ENCODE assay signal across 21 cellular contexts in the genomic region with DNA sequence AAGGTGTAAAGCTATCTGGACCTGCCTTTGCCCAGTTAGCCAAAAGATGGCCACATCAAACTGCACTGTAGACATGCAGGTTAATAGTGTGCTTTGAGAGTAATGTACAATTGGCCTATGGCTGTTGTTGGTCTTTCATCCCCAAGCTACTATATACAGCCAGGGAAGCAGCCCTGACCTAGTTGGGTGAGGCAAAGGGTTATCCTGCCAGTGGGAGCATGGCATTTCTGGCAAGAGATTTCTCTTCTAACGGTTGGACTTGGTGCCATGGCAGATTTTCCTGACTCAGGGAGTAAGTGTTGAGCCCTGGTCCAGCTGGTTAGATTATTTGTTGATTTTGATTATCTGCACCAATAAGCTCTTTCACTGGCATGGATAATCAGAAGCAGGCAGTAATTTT.
DNase-seq lines count a peak whose midpoint lies in the region; ATAC-seq and TF ChIP-seq lines count a peak whose summit lies in the region.
"Had no signal": no experiment of that assay in that cellular context is flagged by ENCODE, and none has a peak within 500 bp of the region (broad histone marks: within the 10 kb centered on the region; RNA-seq: fewer than 3 reads in every experiment).

No MANE protein-coding gene starts in this region.

- H4K20me1 ChIP-seq in GM23338 (replicated peaks; ENCODE audit: insufficient read depth) = no peaks in the 10 kb centered on the region
- H4K20me1 ChIP-seq: BLaER1 treated with 17β-estradiol and CSF1 and Interleukin-3, amounts not matched to agents 10 nM and 100 nM had no signal

- H3K36me3 Mint-ChIP-seq in GM23338 (ENCODE audit: low read depth) = no peaks in the 10 kb centered on the region

- no peak overlapping the region for H3K27ac ChIP-seq in GM23338 (ENCODE audit: low read depth)
- H3K27ac ChIP-seq: A549; BLaER1 treated with 17β-estradiol and CSF1 and Interleukin-3, amounts not matched to agents 10 nM and 100 nM had no signal

- H3K4me2 ChIP-seq in GM23338 = no peak overlapping the region
- H3K4me2 ChIP-seq: A549; BLaER1 treated with 17β-estradiol and CSF1 and Interleukin-3, amounts not matched to agents 10 nM and 100 nM had no signal

- no peak overlapping the region for H3K27ac Mint-ChIP-seq in GM23338
- H3K27ac Mint-ChIP-seq: CD14-positive monocyte; CD4-positive, alpha-beta T cell; CD8-positive, alpha-beta memory T cell had no signal

- H3K79me2 ChIP-seq in GM23338 (replicated peaks; ENCODE audit: insufficient read depth) = no peaks in the 10 kb centered on the region

- H3K9me3 Mint-ChIP-seq in GM23338 = no peaks in the 10 kb centered on the region

- H3K36me3 ChIP-seq in GM23338 (ENCODE audit: insufficient read depth) = no peaks in the 10 kb centered on the region
- H3K36me3 ChIP-seq: BE2C had no signal

- no peaks in the 10 kb centered on the region for H3F3A ChIP-seq in GM23338 (replicated peaks; ENCODE audit: low read depth)

- H2AFZ ChIP-seq in GM23338 = no peak overlapping the region

- in situ Hi-C loops in G401 (cut with HindIII; ENCODE audit: low sequenced_read_pairs) = no loop called here

- no peaks in the 10 kb centered on the region for H3K27me3 ChIP-seq in GM23338 (ENCODE audit: insufficient read depth)
- H3K27me3 ChIP-seq: BE2C; BLaER1 treated with 17β-estradiol and CSF1 and Interleukin-3, amounts not matched to agents 10 nM and 100 nM had no signal

- peaks cover 10% of the 10 kb centered on the region; the same call in 2 of the 3 replicates for H3K4me1 Mint-ChIP-seq in GM23338
- H3K4me1 Mint-ChIP-seq: CD14-positive monocyte; CD8-positive, alpha-beta memory T cell had no signal

- no peaks in the 10 kb centered on the region for H3K27me3 Mint-ChIP-seq in GM23338 (ENCODE audit: insufficient read depth, low read depth, poor library complexity)
- H3K27me3 Mint-ChIP-seq: CD4-positive, alpha-beta T cell; CD8-positive, alpha-beta memory T cell had no signal

- H3K4me3 ChIP-seq in GM23338 = no peak overlapping the region
- H3K4me3 ChIP-seq: A549; BLaER1 treated with 17β-estradiol and CSF1 and Interleukin-3, amounts not matched to agents 10 nM and 100 nM had no signal

- no peaks in the 10 kb centered on the region for H3K4me1 ChIP-seq in GM23338 (ENCODE audit: insufficient read depth)
- H3K4me1 ChIP-seq: A549; BE2C; BLaER1 treated with 17β-estradiol and CSF1 and Interleukin-3, amounts not matched to agents 10 nM and 100 nM had no signal

- H3K4me3 Mint-ChIP-seq in GM23338 = no peak overlapping the region
- H3K4me3 Mint-ChIP-seq: CD14-positive monocyte; CD4-positive, alpha-beta T cell; CD8-positive, alpha-beta memory T cell had no signal

- no peak for ATAC-seq in GM23338
- ATAC-seq: A549 had no signal

- DNase-seq in DMS53 (lab: John Stamatoyannopoulos, UW) (peak; percentile 10), DMS53 treated with DMSO at 0.1 percent for 48 hours (lab: John Stamatoyannopoulos, UW; ENCODE audit: unreplicated experiment) (no peak), G401 (ENCODE audit: low spot score) (peak; percentile 96), NCI-H446 treated with DMSO at 0.1 percent for 48 hours (lab: John Stamatoyannopoulos, UW) (peak; percentile 86), cerebellum (ENCODE audit: low spot score) (peak; percentile 58), GM23338 (ENCODE audit: low spot score) (no peak)
- no peak for DNase-seq in activated effector memory CD4-positive, alpha-beta T cell treated with Interleukin-2 at 50 U/mL for 16 hours
- DNase-seq in NK-92 treated with Interleukin-12 subunit alpha and Interleukin-12 subunit beta, amount 100 ng/mL, for 24 hours (lab: John Stamatoyannopoulos, UW) = no peak
- DNase-seq: 8988T; ACHN; AML-193; BE2C; CD4-positive, alpha-beta T cell; CD8-positive, alpha-beta memory T cell; DMS153; DMS79 treated with DMSO at 0.1 percent for 48 hours; H7; HCEC 1CT had no signal

- no peak for TF ChIP-seq CTCF in GM23338 (conservative IDR thresholded peaks at IDR 0.05; ENCODE audit: low read depth in 2 of 2)

- H3K9me2 ChIP-seq in GM23338 (ENCODE audit: insufficient read depth) = no peaks in the 10 kb centered on the region

TF ChIP-seq in GM23338, 12 proteins besides CTCF, POLR2A, EP300 and RAD21 (continues in another document):
- TF ChIP-seq, protein P1, sequence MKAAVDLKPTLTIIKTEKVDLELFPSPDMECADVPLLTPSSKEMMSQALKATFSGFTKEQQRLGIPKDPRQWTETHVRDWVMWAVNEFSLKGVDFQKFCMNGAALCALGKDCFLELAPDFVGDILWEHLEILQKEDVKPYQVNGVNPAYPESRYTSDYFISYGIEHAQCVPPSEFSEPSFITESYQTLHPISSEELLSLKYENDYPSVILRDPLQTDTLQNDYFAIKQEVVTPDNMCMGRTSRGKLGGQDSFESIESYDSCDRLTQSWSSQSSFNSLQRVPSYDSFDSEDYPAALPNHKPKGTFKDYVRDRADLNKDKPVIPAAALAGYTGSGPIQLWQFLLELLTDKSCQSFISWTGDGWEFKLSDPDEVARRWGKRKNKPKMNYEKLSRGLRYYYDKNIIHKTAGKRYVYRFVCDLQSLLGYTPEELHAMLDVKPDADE (IDR thresholded peaks at IDR 0.05) = no peak
- TF ChIP-seq EZH2phosphoT487 (IDR thresholded peaks at IDR 0.05; ENCODE audit: unreplicated experiment) = no peak
- TF ChIP-seq, protein P2, sequence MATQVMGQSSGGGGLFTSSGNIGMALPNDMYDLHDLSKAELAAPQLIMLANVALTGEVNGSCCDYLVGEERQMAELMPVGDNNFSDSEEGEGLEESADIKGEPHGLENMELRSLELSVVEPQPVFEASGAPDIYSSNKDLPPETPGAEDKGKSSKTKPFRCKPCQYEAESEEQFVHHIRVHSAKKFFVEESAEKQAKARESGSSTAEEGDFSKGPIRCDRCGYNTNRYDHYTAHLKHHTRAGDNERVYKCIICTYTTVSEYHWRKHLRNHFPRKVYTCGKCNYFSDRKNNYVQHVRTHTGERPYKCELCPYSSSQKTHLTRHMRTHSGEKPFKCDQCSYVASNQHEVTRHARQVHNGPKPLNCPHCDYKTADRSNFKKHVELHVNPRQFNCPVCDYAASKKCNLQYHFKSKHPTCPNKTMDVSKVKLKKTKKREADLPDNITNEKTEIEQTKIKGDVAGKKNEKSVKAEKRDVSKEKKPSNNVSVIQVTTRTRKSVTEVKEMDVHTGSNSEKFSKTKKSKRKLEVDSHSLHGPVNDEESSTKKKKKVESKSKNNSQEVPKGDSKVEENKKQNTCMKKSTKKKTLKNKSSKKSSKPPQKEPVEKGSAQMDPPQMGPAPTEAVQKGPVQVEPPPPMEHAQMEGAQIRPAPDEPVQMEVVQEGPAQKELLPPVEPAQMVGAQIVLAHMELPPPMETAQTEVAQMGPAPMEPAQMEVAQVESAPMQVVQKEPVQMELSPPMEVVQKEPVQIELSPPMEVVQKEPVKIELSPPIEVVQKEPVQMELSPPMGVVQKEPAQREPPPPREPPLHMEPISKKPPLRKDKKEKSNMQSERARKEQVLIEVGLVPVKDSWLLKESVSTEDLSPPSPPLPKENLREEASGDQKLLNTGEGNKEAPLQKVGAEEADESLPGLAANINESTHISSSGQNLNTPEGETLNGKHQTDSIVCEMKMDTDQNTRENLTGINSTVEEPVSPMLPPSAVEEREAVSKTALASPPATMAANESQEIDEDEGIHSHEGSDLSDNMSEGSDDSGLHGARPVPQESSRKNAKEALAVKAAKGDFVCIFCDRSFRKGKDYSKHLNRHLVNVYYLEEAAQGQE (IDR thresholded peaks at IDR 0.05; ENCODE audit: unreplicated experiment) = no peak

Comparison
In these comparisons a context has a peak if more than half of its experiments do, and no peak if none do; other contexts are left out.
1. DNase-seq: peak in DMS53 (single experiment), G401 (single experiment), NCI-H446 treated with DMSO at 0.1 percent for 48 hours (single experiment) and cerebellum (single experiment); none in DMS53 treated with DMSO at 0.1 percent for 48 hours (single experiment), activated effector memory CD4-positive, alpha-beta T cell treated with Interleukin-2 at 50 U/mL for 16 hours (single experiment), GM23338 (single experiment) and NK-92 treated with Interleukin-12 subunit alpha and Interleukin-12 subunit beta, amount 100 ng/mL, for 24 hours (single experiment).